In genomic region chr18:48785091-48785614, GRCh38 we compare ENCODE assay signal across 8 cellular contexts.
DNase-seq lines count a peak whose midpoint lies in the region; ATAC-seq and TF ChIP-seq lines count a peak whose summit lies in the region.

No MANE protein-coding gene starts in this region.

- CTCF ChIA-PET in activated CD4-positive, alpha-beta T cell treated with anti-CD3 and anti-CD28 coated beads for 36 hours (lab: Charles Lee): interaction anchor here (1.1 to 1.3 kb wide), 2 partner anchors 22 to 257 kb away, joined by 3 to 4 read pairs; no protein-coding TSS in a partner anchor
- CTCF ChIA-PET in WTC11 (lab: Charles Lee): interaction anchor here (1.1 kb wide), 1 partner anchor 110 kb away, joined by 3 read pairs; no protein-coding TSS in a partner anchor

- H3K4me1 Mint-ChIP-seq in activated CD4-positive, alpha-beta T cell treated with anti-CD3 and anti-CD28 coated beads for 36 hours: peaks cover 13% of the 10 kb centered on the region
- H3K4me1 Mint-ChIP-seq in osteocyte (ENCODE audit: unreplicated experiment) (peaks cover 72% of the 10 kb centered on the region), WTC11 (peaks cover 9% of the 10 kb centered on the region)

- POLR2A ChIA-PET in activated CD4-positive, alpha-beta T cell treated with anti-CD3 and anti-CD28 coated beads for 36 hours (lab: Charles Lee): no interaction called here
- POLR2A ChIA-PET in WTC11 (lab: Charles Lee): no interaction called here

- peak overlapping the region; percentile 10 for H3K27ac Mint-ChIP-seq in activated CD4-positive, alpha-beta T cell treated with anti-CD3 and anti-CD28 coated beads for 36 hours
- H3K27ac Mint-ChIP-seq in osteocyte (ENCODE audit: unreplicated experiment): peak overlapping the region; percentile 59
- H3K27ac Mint-ChIP-seq in WTC11: no peak overlapping the region

- TF ChIP-seq CTCF in osteocyte (IDR thresholded peaks at IDR 0.05) (no peak), WTC11 (IDR thresholded peaks at IDR 0.05) (no peak)

- DNase-seq in activated CD4-positive, alpha-beta T cell treated with anti-CD3 and anti-CD28 coated beads for 36 hours: peak; percentile 40
- DNase-seq in activated CD4-positive, alpha-beta T cell treated with anti-CD3 and anti-CD28 coated beads for 4 hours: no peak
- peak; percentile 91 to 97 for DNase-seq in NOMO-1 (lab: John Stamatoyannopoulos, UW; ENCODE audit: unreplicated experiment in 2 of 2)
- no peak for DNase-seq in osteocyte (ENCODE audit: extremely low spot score, unreplicated experiment)
- no peak for DNase-seq in DMS153 (lab: John Stamatoyannopoulos, UW)
- DNase-seq in WTC11 (ENCODE audit: low spot score): no peak
- DNase-seq in activated effector memory CD4-positive, alpha-beta T cell treated with Interleukin-2 at 50 U/mL for 16 hours: no peak

- peak; percentile 83 for ATAC-seq in activated CD4-positive, alpha-beta T cell treated with anti-CD3 and anti-CD28 coated beads for 36 hours
- ATAC-seq in HG02588 (IDR thresholded peaks at IDR 0.05; ENCODE audit: unreplicated experiment) (peak; percentile 83), WTC11 (no peak)

- no peaks in the 10 kb centered on the region for H3K36me3 Mint-ChIP-seq in activated CD4-positive, alpha-beta T cell treated with anti-CD3 and anti-CD28 coated beads for 36 hours (ENCODE audit: low read depth)
- H3K36me3 Mint-ChIP-seq in osteocyte (ENCODE audit: unreplicated experiment): peaks cover 26% of the 10 kb centered on the region
- no peaks in the 10 kb centered on the region for H3K36me3 Mint-ChIP-seq in WTC11

- H3K9me3 Mint-ChIP-seq in activated CD4-positive, alpha-beta T cell treated with anti-CD3 and anti-CD28 coated beads for 36 hours (ENCODE audit: low read depth): no peaks in the 10 kb centered on the region
- H3K9me3 Mint-ChIP-seq in osteocyte (ENCODE audit: unreplicated experiment) (no peaks in the 10 kb centered on the region), WTC11 (no peaks in the 10 kb centered on the region)

- H3K4me3 Mint-ChIP-seq in activated CD4-positive, alpha-beta T cell treated with anti-CD3 and anti-CD28 coated beads for 36 hours: no peak overlapping the region
- no peak overlapping the region for H3K4me3 Mint-ChIP-seq in osteocyte (ENCODE audit: unreplicated experiment)
- no peak overlapping the region for H3K4me3 Mint-ChIP-seq in WTC11

- H3K27me3 Mint-ChIP-seq in activated CD4-positive, alpha-beta T cell treated with anti-CD3 and anti-CD28 coated beads for 36 hours: no peaks in the 10 kb centered on the region
- H3K27me3 Mint-ChIP-seq in osteocyte (ENCODE audit: unreplicated experiment) (no peaks in the 10 kb centered on the region), WTC11 (ENCODE audit: low read depth) (no peaks in the 10 kb centered on the region)

- intact Hi-C loops in activated CD4-positive, alpha-beta T cell treated with anti-CD3 and anti-CD28 coated beads for 36 hours (cut with DNase I, micrococcal nuclease): no loop called here

TF ChIP-seq in WTC11, 78 proteins besides CTCF, POLR2A, EP300 and RAD21 (continues in another document):
- no peak for TF ChIP-seq ATF6 (CRISPR knock-in tag; IDR thresholded peaks at IDR 0.05)
- TF ChIP-seq TP53 (CRISPR knock-in tag; IDR thresholded peaks at IDR 0.05): no peak
- no peak for TF ChIP-seq ZNF219 (CRISPR knock-in tag; IDR thresholded peaks at IDR 0.05; ENCODE audit: borderline replicate concordance)
- no peak for TF ChIP-seq ELF4 (CRISPR knock-in tag; IDR thresholded peaks at IDR 0.05; ENCODE audit: low read depth)
- TF ChIP-seq ZNF671 (CRISPR knock-in tag; IDR thresholded peaks at IDR 0.05): no peak
- TF ChIP-seq ZNF532 (CRISPR knock-in tag; IDR thresholded peaks at IDR 0.05; ENCODE audit: borderline replicate concordance): no peak
- TF ChIP-seq STAT6 (CRISPR knock-in tag; conservative IDR thresholded peaks at IDR 0.05; ENCODE audit: low read depth): no peak
- TF ChIP-seq FOXP4 (CRISPR knock-in tag; IDR thresholded peaks at IDR 0.05): no peak
- TF ChIP-seq E2F1 (CRISPR knock-in tag; IDR thresholded peaks at IDR 0.05): no peak

Comparison
In these comparisons a context has a peak if more than half of its experiments do, and no peak if none do; other contexts are left out.
1. DNase-seq: peak in activated CD4-positive, alpha-beta T cell treated with anti-CD3 and anti-CD28 coated beads for 36 hours (single experiment) and NOMO-1 (2 of 2); none in activated CD4-positive, alpha-beta T cell treated with anti-CD3 and anti-CD28 coated beads for 4 hours (0 of 2), osteocyte (single experiment), DMS153 (single experiment), WTC11 (single experiment) and activated effector memory CD4-positive, alpha-beta T cell treated with Interleukin-2 at 50 U/mL for 16 hours (single experiment).